21 cellular contexts compared by ENCODE assay signal in the genomic region with DNA sequence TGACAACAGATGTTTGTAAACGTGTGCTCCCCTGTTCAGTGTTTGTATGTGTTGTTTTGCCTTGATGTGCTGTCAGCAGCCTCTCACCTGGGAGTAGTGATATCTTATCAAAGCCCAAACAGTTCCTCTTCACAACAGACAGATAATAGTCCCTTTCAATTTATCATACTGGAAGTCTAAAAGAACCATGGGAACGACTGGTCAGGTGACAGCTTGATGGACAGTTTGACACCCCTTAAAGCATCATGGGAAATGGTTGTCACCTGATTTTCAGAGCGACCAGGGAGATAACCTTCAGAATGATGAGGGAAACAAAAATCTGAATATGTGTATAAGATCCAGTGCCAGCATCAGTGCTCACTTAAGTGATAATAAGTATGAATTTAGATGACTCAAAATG.
DNase-seq lines count a peak whose midpoint lies in the region; ATAC-seq, FAIRE-seq and TF ChIP-seq lines count a peak whose summit lies in the region.
"Had no signal": no experiment of that assay in that cellular context is flagged by ENCODE, and none has a peak within 500 bp of the region (broad histone marks: within the 10 kb centered on the region; RNA-seq: fewer than 3 reads in every experiment).

No MANE protein-coding gene starts in this region.

- TF ChIP-seq CTCF in GM12878 (IDR thresholded peaks at IDR 0.05 in 2 of 3, conservative IDR thresholded peaks at IDR 0.05 in 1 of 3; ENCODE audit: control insufficient read depth in 2 of 3, extremely low read depth in 1 of 3, insufficient read depth in 1 of 3, low read depth in 3 of 3, low read length in 3 of 3) (no peak), foreskin keratinocyte (conservative IDR thresholded peaks at IDR 0.05) (no peak)
- no peak for TF ChIP-seq CTCF in CD4-positive, alpha-beta T cell (IDR thresholded peaks at IDR 0.05)

- H3K27ac Mint-ChIP-seq in CD4-positive, alpha-beta T cell, result no peak overlapping the region
- H3K27ac Mint-ChIP-seq: IgD-negative memory B cell had no signal

- no peak overlapping the region for H2AFZ ChIP-seq in GM12878 (ENCODE audit: control insufficient read depth, low read depth, low read length)

- H3K4me2 ChIP-seq in GM12878 (ENCODE audit: control insufficient read depth, insufficient read depth), result no peak overlapping the region

- BruUV-seq in GM12878 (replicated peaks; lab: Mats Ljungman, UMichigan), result no TSS peak

- H3K27me3 Mint-ChIP-seq in CD4-positive, alpha-beta T cell, result no peaks in the 10 kb centered on the region
- H3K27me3 Mint-ChIP-seq: IgD-negative memory B cell had no signal

- WGBS in GM12878 (ENCODE audit: insufficient coverage, insufficient replicate concordance, low lambda C conversion rate, missing lambda C conversion rate), result 0% methylated on average over 3 of the region's 3 CpGs

- intact Hi-C loops in GM12878 (cut with micrococcal nuclease; ENCODE audit: unreplicated experiment), result no loop called here
- intact Hi-C loops in CD4-positive, alpha-beta T cell (cut with DNase I, micrococcal nuclease), result no loop called here

- H3K27me3 ChIP-seq in GM12878 (replicated peaks in 1 of 2; ENCODE audit: control insufficient read depth in 2 of 2, insufficient read depth in 2 of 2, low read length in 1 of 2) (no peaks in the 10 kb centered on the region), foreskin keratinocyte (no peaks in the 10 kb centered on the region)
- no peaks in the 10 kb centered on the region for H3K27me3 ChIP-seq in CD4-positive, alpha-beta T cell (ENCODE audit: control insufficient read depth, insufficient read depth, low read length)

- in situ Hi-C loops in GM12878 (cut with MboI), result no loop called here

- H3K4me1 ChIP-seq in GM12878 (ENCODE audit: control insufficient read depth, insufficient read depth, low read length) (no peaks in the 10 kb centered on the region), foreskin keratinocyte (peaks cover 23% of the 10 kb centered on the region)

- POLR2A ChIA-PET in HEK293T (lab: Yijun Ruan, JAX) (no interaction called here), GM12878 (lab: Charles Lee) (no interaction called here)
- POLR2A ChIA-PET in CD4-positive, alpha-beta T cell (lab: Charles Lee), result no interaction called here

- H3K9me3 Mint-ChIP-seq in CD4-positive, alpha-beta T cell, result peaks cover 3% of the 10 kb centered on the region
- H3K9me3 Mint-ChIP-seq: IgD-negative memory B cell had no signal

- H3K27ac ChIP-seq in GM12878 (ENCODE audit: control insufficient read depth, insufficient read depth) (no peak overlapping the region), foreskin keratinocyte (no peak overlapping the region)
- H3K27ac ChIP-seq in CD4-positive, alpha-beta T cell (ENCODE audit: low read depth, low read length), result no peak overlapping the region
- H3K27ac ChIP-seq: SK-N-MC had no signal

- no peak for FAIRE-seq in GM12878 (lab: Jason Lieb, UNC)
- FAIRE-seq: D721Med, RCC 7860 had no signal

- no peak overlapping the region for H3K9ac ChIP-seq in GM12878 (ENCODE audit: control insufficient read depth, insufficient read depth, low read length)

- CTCF ChIA-PET in HEK293T (lab: Yijun Ruan, JAX), result no interaction called here
- CTCF ChIA-PET in GM12878 (lab: Yijun Ruan, JAX), result no interaction called here
- CTCF ChIA-PET in CD4-positive, alpha-beta T cell (lab: Charles Lee), result no interaction called here

- RAD21 ChIA-PET in GM12878 (lab: Charles Lee; ENCODE audit: unreplicated experiment), result no interaction called here

- no peak overlapping the region for H3K4me3 Mint-ChIP-seq in CD4-positive, alpha-beta T cell
- H3K4me3 Mint-ChIP-seq: IgD-negative memory B cell had no signal

- no peak overlapping the region for H3K4me3 ChIP-seq in GM12878
- H3K4me3 ChIP-seq: SK-N-MC had no signal

- ATAC-seq in GM12878, result no peak
- ATAC-seq in foreskin keratinocyte, result peak; percentile 26
- no peak for ATAC-seq in CD4-positive, alpha-beta T cell (ENCODE audit: poor library complexity)
- ATAC-seq in HG03469 (IDR thresholded peaks at IDR 0.05; ENCODE audit: unreplicated experiment), result no peak
- ATAC-seq: Right ventricle myocardium inferior had no signal

- no peaks in the 10 kb centered on the region for H3K36me3 ChIP-seq in GM12878 (ENCODE audit: control insufficient read depth in 2 of 2, insufficient read depth in 2 of 2, low read length in 1 of 2)

- H3K9me3 ChIP-seq in GM12878 (replicated peaks; ENCODE audit: control insufficient read depth, insufficient read depth, low read length), result no peaks in the 10 kb centered on the region
- H3K9me3 ChIP-seq in CD4-positive, alpha-beta T cell (ENCODE audit: control insufficient read depth, low read length), result no peaks in the 10 kb centered on the region

- TF ChIP-seq EP300 in GM12878 (IDR thresholded peaks at IDR 0.05; ENCODE audit: borderline replicate concordance in 1 of 2, control insufficient read depth in 1 of 2, low read depth in 2 of 2, low read length in 2 of 2), result no peak

- H3K79me2 ChIP-seq in GM12878 (ENCODE audit: control insufficient read depth, insufficient read depth, low read length), result no peaks in the 10 kb centered on the region

- DNase-seq in HEK293T (ENCODE audit: extremely low spot score), result no peak
- no peak for DNase-seq in GM12878 (ENCODE audit: low read depth, low spot score)
- DNase-seq in foreskin keratinocyte, result no peak
- peak; percentile 85 for DNase-seq in superior temporal gyrus (ENCODE audit: extremely low spot score)
- no peak for DNase-seq in AML-193 (lab: John Stamatoyannopoulos, UW)
- no peak for DNase-seq in CD4-positive, alpha-beta T cell
- DNase-seq: C1 segment of cervical spinal cord, H7, Kasumi-1, MM.1S, NCI-H1092 treated with DMSO at 0.1 percent for 48 hours, NCI-H146, NCI-H2029 treated with DMSO at 0.1 percent for 48 hours, NCI-H2171, NCI-H526 had no signal

- H3K36me3 Mint-ChIP-seq in CD4-positive, alpha-beta T cell (ENCODE audit: low read depth), result no peaks in the 10 kb centered on the region
- H3K36me3 Mint-ChIP-seq: IgD-negative memory B cell had no signal

- no peak for TF ChIP-seq POLR2A in GM12878 (IDR thresholded peaks at IDR 0.05; ENCODE audit: low read depth, low read length)

- H4K20me1 ChIP-seq in GM12878 (ENCODE audit: control insufficient read depth, insufficient read depth), result no peaks in the 10 kb centered on the region

- H3K4me1 Mint-ChIP-seq in CD4-positive, alpha-beta T cell (ENCODE audit: low read depth), result no peaks in the 10 kb centered on the region
- H3K4me1 Mint-ChIP-seq: IgD-negative memory B cell had no signal

- SMC1A ChIA-PET in GM12878 (lab: Charles Lee; ENCODE audit: uncharacterized antibody, unreplicated experiment), result interaction anchor here (1.1 kb wide), 1 partner anchor 9 kb away, joined by 3 read pairs; no protein-coding TSS in a partner anchor

- no peak for TF ChIP-seq RAD21 in GM12878 (IDR thresholded peaks at IDR 0.05; ENCODE audit: insufficient read depth, low read depth, low read length)

TF ChIP-seq in HEK293T, 16 proteins besides CTCF, POLR2A, EP300 and RAD21:
- TF ChIP-seq BHLHE40 (IDR thresholded peaks at IDR 0.05; ENCODE audit: borderline replicate concordance) (no peak), TARDBP (IDR thresholded peaks at IDR 0.05) (no peak), ZNF384 (IDR thresholded peaks at IDR 0.05) (no peak), NFRKB (IDR thresholded peaks at IDR 0.05) (no peak), FOXM1 (IDR thresholded peaks at IDR 0.05; ENCODE audit: borderline replicate concordance) (no peak), HDGF (IDR thresholded peaks at IDR 0.05; ENCODE audit: borderline replicate concordance) (no peak), CTBP1 (IDR thresholded peaks at IDR 0.05; ENCODE audit: borderline replicate concordance) (no peak)
- TF ChIP-seq, protein P1, sequence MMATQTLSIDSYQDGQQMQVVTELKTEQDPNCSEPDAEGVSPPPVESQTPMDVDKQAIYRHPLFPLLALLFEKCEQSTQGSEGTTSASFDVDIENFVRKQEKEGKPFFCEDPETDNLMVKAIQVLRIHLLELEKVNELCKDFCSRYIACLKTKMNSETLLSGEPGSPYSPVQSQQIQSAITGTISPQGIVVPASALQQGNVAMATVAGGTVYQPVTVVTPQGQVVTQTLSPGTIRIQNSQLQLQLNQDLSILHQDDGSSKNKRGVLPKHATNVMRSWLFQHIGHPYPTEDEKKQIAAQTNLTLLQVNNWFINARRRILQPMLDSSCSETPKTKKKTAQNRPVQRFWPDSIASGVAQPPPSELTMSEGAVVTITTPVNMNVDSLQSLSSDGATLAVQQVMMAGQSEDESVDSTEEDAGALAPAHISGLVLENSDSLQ (IDR thresholded peaks at IDR 0.05), result peak; percentile 60

TF ChIP-seq in GM12878, 131 proteins besides CTCF, POLR2A, EP300 and RAD21:
- TF ChIP-seq RAD51 (IDR thresholded peaks at IDR 0.05) (no peak), CREB1 (IDR thresholded peaks at IDR 0.05; ENCODE audit: low read depth) (no peak), IKZF1 (conservative IDR thresholded peaks at IDR 0.05) (no peak)
- TF ChIP-seq, protein P1 (IDR thresholded peaks at IDR 0.05), result peak; percentile 11; the same call in 1 of the 2 replicates
TF ChIP-seq in GM12878: peak in this region for 1.
